Comparison of ENCODE assay signal across 8 cellular contexts in genomic region chr19:50368649-50369570, GRCh38. TPM values are rescaled to one million over a fixed set of nuclear protein-coding genes. Genes with fewer than 3 reads are reported as not detected.
DNase-seq lines count a peak whose midpoint lies in the region; ATAC-seq, FAIRE-seq and TF ChIP-seq lines count a peak whose summit lies in the region.

No MANE protein-coding gene starts in this region.

- H3K36me3 ChIP-seq in adrenal gland (replicated peaks in 1 of 2): no peaks in the 10 kb centered on the region
- H3K36me3 ChIP-seq in heart right ventricle: no peaks in the 10 kb centered on the region
- no peaks in the 10 kb centered on the region for H3K36me3 ChIP-seq in upper lobe of left lung

- H3K9me3 ChIP-seq in adrenal gland (replicated peaks in 1 of 3) (no peaks in the 10 kb centered on the region), heart right ventricle (no peaks in the 10 kb centered on the region), upper lobe of left lung (no peaks in the 10 kb centered on the region)

- 7 to 12% (median 10%) methylated on average over 28 to 34 of the region's 34 CpGs for WGBS in adrenal gland, 4 donors
- WGBS in heart right ventricle, 2 donors: 5 to 8% methylated on average over 34 of the region's 34 CpGs
- 8 to 9% methylated on average over 28 to 34 of the region's 34 CpGs for WGBS in upper lobe of left lung, 2 donors

- H3K4me3 ChIP-seq in AG10803 (ENCODE audit: low read length) (peak overlapping the region; percentile 89), NB4 (ENCODE audit: low read depth, low read length) (no peak overlapping the region), adrenal gland (peak overlapping the region in 3 of 4 donors; percentile 51 to 85 (median 55)), heart right ventricle (peak overlapping the region; percentile 38 to 80 (median 72)), upper lobe of left lung (peak overlapping the region; percentile 64 to 82 (median 68))

- no peaks in the 10 kb centered on the region for H3K27me3 ChIP-seq in adrenal gland
- no peaks in the 10 kb centered on the region for H3K27me3 ChIP-seq in heart right ventricle
- H3K27me3 ChIP-seq in upper lobe of left lung: no peaks in the 10 kb centered on the region

- TF ChIP-seq POLR2A in NB4 (IDR thresholded peaks at IDR 0.05; ENCODE audit: extremely low read depth, insufficient read length) (no peak), adrenal gland (IDR thresholded peaks at IDR 0.05) (no peak), upper lobe of left lung (IDR thresholded peaks at IDR 0.05) (no peak)

- intact Hi-C loops in adrenal gland (cut with DNase I) (loop anchor here (5.0 kb wide), 2 partner anchors 48 to 93 kb away; partner anchors contain the start of gene SPIB (in 1 of the 2)), heart right ventricle (cut with DNase I) (loop anchor here (1.0 to 10.0 kb wide), 9 partner anchors 15 to 416 kb away; partner anchors contain the start of genes POLD1 (in 1 of the 10) and SPIB (in 1 of the 10))

- H3K27ac ChIP-seq in adrenal gland (peak overlapping the region in 3 of 5 donors; percentile 40 to 75 (median 74)), heart right ventricle (peak overlapping the region in 9 of 10 donors; percentile 59 to 91 (median 80)), upper lobe of left lung (peak overlapping the region; percentile 69 to 92 (median 86))

- peak; percentile 87 for DNase-seq in AG10803 (ENCODE audit: low read depth)
- DNase-seq in GM19239 (ENCODE audit: insufficient read length, low spot score): no peak
- DNase-seq in NB4 (ENCODE audit: low read depth): peak; percentile 58
- peak; percentile 81 for DNase-seq in SW480 (ENCODE audit: low spot score)
- peak; percentile 84 to 95 (median 88) for DNase-seq in adrenal gland
- DNase-seq in heart right ventricle: peak; percentile 80 to 87
- DNase-seq in pons (ENCODE audit: low spot score): peak; percentile 94
- peak; percentile 45 to 95 for DNase-seq in upper lobe of left lung

- FAIRE-seq in GM19239 (lab: Jason Lieb, UNC): peak; percentile 95

- H3K4me1 ChIP-seq in adrenal gland (replicated peaks in 1 of 2): no peaks in the 10 kb centered on the region
- peaks cover 0 to 16% (median 5%) of the 10 kb centered on the region in 9 donors for H3K4me1 ChIP-seq in heart right ventricle
- H3K4me1 ChIP-seq in upper lobe of left lung: peaks cover 4 to 24% (median 6%) of the 10 kb centered on the region in 4 donors

- TF ChIP-seq CTCF in AG10803 (conservative IDR thresholded peaks at IDR 0.05; ENCODE audit: low read length): peak; percentile 73
- peak; percentile 59 for TF ChIP-seq CTCF in NB4 (IDR thresholded peaks at IDR 0.05; ENCODE audit: low read depth, low read length)
- peak; percentile 83 to 94 (median 88) for TF ChIP-seq CTCF in adrenal gland (IDR thresholded peaks at IDR 0.05)
- peak; percentile 78 to 93 (median 90) for TF ChIP-seq CTCF in heart right ventricle (IDR thresholded peaks at IDR 0.05)
- peak; percentile 86 to 95 (median 94) for TF ChIP-seq CTCF in upper lobe of left lung (IDR thresholded peaks at IDR 0.05)

- no peak for TF ChIP-seq EP300 in upper lobe of left lung (IDR thresholded peaks at IDR 0.05)

- ATAC-seq in heart right ventricle (peak; percentile 87 to 97 (median 95)), upper lobe of left lung (ENCODE audit: low FRiP score in 2 of 2) (peak; percentile 90 to 94)

RNA-seq across cellular contexts. Expression of gene NAPSA, which starts 3.5 kb away (rescaled TPM):
- 1 to 10 TPM in 2 of 8 donors, under 1 TPM in 4, not detected in 2; 0.14 to 4.5 (median 0.74) TPM for total RNA-seq in adrenal gland
- polyA plus RNA-seq in adrenal gland: 1 to 10 TPM in 1 of 3 donors, under 1 TPM in 1, not detected in 1; 0.61 to 1.4 TPM
- under 1 TPM in 2 of 10 donors, not detected in 8; 0.22 to 0.56 TPM for total RNA-seq in heart right ventricle
- 1 to 10 TPM in 1 of 2 donors, under 1 TPM in 1; 0.25 to 1.1 TPM for polyA plus RNA-seq in heart right ventricle
- total RNA-seq in upper lobe of left lung: 1,000 to 10,000 TPM; 1,043 to 3,140 (median 1,660) TPM

RNA-seq across cellular contexts. Expression of gene NR1H2, which starts 7.3 kb away (rescaled TPM):
- total RNA-seq in adrenal gland: 100 to 1,000 TPM in 4 of 8 donors, 10 to 100 TPM in 4; 75.3 to 148 (median 105) TPM
- 100 to 1,000 TPM in 2 of 3 donors, 10 to 100 TPM in 1; 16.5 to 144 (median 102) TPM for polyA plus RNA-seq in adrenal gland
- total RNA-seq in heart right ventricle: 10 to 100 TPM; 64.0 to 96.7 (median 69.8) TPM
- 100 to 1,000 TPM in 1 of 2 donors, 10 to 100 TPM in 1; 90.7 to 125 TPM for polyA plus RNA-seq in heart right ventricle
- 100 to 1,000 TPM in 4 of 6 donors, 10 to 100 TPM in 2; 98.3 to 170 (median 123) TPM for total RNA-seq in upper lobe of left lung

RNA-seq across cellular contexts. Expression of gene POLD1, which starts 15.2 kb away (rescaled TPM):
- total RNA-seq in adrenal gland: 10 to 100 TPM in 7 of 8 donors, 1 to 10 TPM in 1; 8.4 to 59.0 (median 15.3) TPM
- polyA plus RNA-seq in adrenal gland: 10 to 100 TPM in 2 of 3 donors, 1 to 10 TPM in 1; 1.9 to 93.9 (median 40.1) TPM
- total RNA-seq in heart right ventricle: 10 to 100 TPM in 6 of 10 donors, 1 to 10 TPM in 4; 4.2 to 15.0 (median 10.7) TPM
- polyA plus RNA-seq in heart right ventricle: 10 to 100 TPM; 14.2 to 28.3 TPM
- 10 to 100 TPM; 20.5 to 66.0 (median 44.0) TPM for total RNA-seq in upper lobe of left lung

RNA-seq across cellular contexts. Expression of gene KCNC3, which starts 39.7 kb away (rescaled TPM):
- total RNA-seq in adrenal gland (1 to 10 TPM in 6 of 8 donors, under 1 TPM in 2; 0.17 to 3.0 (median 1.5) TPM), heart right ventricle (1 to 10 TPM; 1.4 to 4.0 (median 2.4) TPM), upper lobe of left lung (10 to 100 TPM in 4 of 6 donors, 1 to 10 TPM in 2; 3.8 to 15.7 (median 12.2) TPM)
- polyA plus RNA-seq in adrenal gland (1 to 10 TPM in 1 of 3 donors, under 1 TPM in 2; 0.79 to 7.3 (median 0.88) TPM), heart right ventricle (1 to 10 TPM in 1 of 2 donors, under 1 TPM in 1; 0.88 to 1.1 TPM)

RNA-seq across cellular contexts. Expression of gene SPIB, which starts 49.8 kb away (rescaled TPM):
- total RNA-seq in adrenal gland: under 1 TPM in 2 of 8 donors, not detected in 6; 0.19 to 0.29 TPM
- under 1 TPM in 1 of 3 donors, not detected in 2; 0.03 TPM for polyA plus RNA-seq in adrenal gland
- total RNA-seq in heart right ventricle: under 1 TPM in 2 of 10 donors, not detected in 8; 0.20 to 0.42 TPM
- polyA plus RNA-seq in heart right ventricle: under 1 TPM in 1 of 2 donors, not detected in 1; 0.10 TPM
- 1 to 10 TPM in 1 of 6 donors, under 1 TPM in 3, not detected in 2; 0.13 to 2.1 (median 0.56) TPM for total RNA-seq in upper lobe of left lung

Comparison
In these comparisons a context has a peak if more than half of its experiments do, and no peak if none do; other contexts are left out.
1. RNA of gene NAPSA, which starts 3.5 kb away (total RNA-seq): 1,043 to 3,140 TPM in upper lobe of left lung; 0.14 to 4.5 TPM in adrenal gland and 0.22 to 0.56 TPM in heart right ventricle; every median in the first group is over 100 times any median in the second.
2. Peak in every context shown above with its lines, with median percentiles within 50 percentile points of each other: CTCF ChIP-seq and H3K27ac ChIP-seq.